In the genomic region with DNA sequence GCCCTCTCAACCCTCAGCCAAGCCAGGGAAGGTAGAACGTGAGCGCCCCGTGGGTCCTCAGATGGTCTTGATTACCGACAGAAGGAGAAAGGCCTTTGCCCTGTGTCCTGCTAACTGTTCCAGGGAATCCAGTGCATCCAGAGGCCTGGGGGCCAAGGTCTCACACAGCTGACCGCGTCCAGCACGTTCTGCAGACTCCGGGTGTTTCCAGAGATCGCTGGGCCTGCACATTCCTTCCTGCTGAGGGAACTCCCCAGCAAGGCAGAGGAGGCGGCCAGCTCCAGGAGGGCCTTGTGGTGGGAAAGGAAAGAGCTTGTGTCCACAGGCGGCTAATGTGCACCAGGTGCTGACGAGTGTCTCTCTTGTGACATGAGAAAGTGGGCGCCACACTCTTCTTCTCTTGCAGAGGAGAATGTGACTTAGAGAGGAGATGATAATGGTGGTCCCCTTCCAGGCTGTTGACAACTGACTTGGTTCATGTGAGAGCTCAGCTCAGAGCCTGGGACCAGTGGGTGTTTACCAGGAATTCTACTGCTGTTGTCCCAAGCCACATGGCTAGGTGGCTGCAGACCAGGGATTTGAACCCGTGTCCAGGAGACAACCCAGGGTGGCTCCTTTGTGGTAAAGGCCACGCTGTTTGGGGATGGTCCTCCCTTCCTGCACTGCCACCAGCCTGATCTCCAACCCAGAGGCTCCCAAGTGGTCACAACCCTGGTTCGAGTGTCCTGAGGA, we compare ENCODE assay signal across 10 cellular contexts. TPM values are rescaled to one million over a fixed set of nuclear protein-coding genes. Genes with fewer than 3 reads are reported as not detected.
DNase-seq lines count a peak whose midpoint lies in the region; ATAC-seq and TF ChIP-seq lines count a peak whose summit lies in the region.
"Had no signal": no experiment of that assay in that cellular context is flagged by ENCODE, and none has a peak within 500 bp of the region (broad histone marks: within the 10 kb centered on the region; RNA-seq: fewer than 3 reads in every experiment).

No MANE protein-coding gene starts in this region.

- DNase-seq in adipocyte (ENCODE audit: low read depth) (peak; percentile 90), left cardiac atrium (no peak), trophoblast cell (peak; percentile 60 to 77), NCI-H1694 treated with DMSO at 0.1 percent for 48 hours (lab: John Stamatoyannopoulos, UW) (no peak), PC-3 (no peak)
- no peak for DNase-seq in stimulated activated CD4-positive, alpha-beta T cell treated with anti-CD3 and anti-CD28 coated beads, Interleukin-2, amount 100 ng/mL, for 24 hours
- DNase-seq: activated T-cell treated with anti-CD3 and anti-CD28 coated beads for 4 hours, NCI-H446 had no signal

- no peaks in the 10 kb centered on the region for H3F3A ChIP-seq in PC-3 (ENCODE audit: low read length, unreplicated experiment)

- H2BK120ac ChIP-seq in trophoblast cell (ENCODE audit: insufficient read depth, low read length, poor library complexity): no peak overlapping the region

- peak overlapping the region; percentile 45 for H2BK5ac ChIP-seq in trophoblast cell (ENCODE audit: low read depth, low read length, poor library complexity)

- TF ChIP-seq CTCF in PC-3 (conservative IDR thresholded peaks at IDR 0.05; ENCODE audit: low read depth, low read length): no peak

- H4K8ac ChIP-seq in trophoblast cell (ENCODE audit: low read depth, low read length): peak overlapping the region; percentile 16

- WGBS in trophoblast cell (ENCODE audit: extremely low coverage, insufficient coverage, insufficient read length): no CpG with 5 or more reads among the region's 16 CpGs

- no peaks in the 10 kb centered on the region for H3K9me2 ChIP-seq in PC-3 (replicated peaks; ENCODE audit: low read length)

- H2BK12ac ChIP-seq in trophoblast cell (ENCODE audit: low read length): peak overlapping the region; percentile 51

- CTCF ChIA-PET in PC-3 (lab: Charles Lee): no interaction called here

- H3K36me3 ChIP-seq in BLaER1 treated with 17β-estradiol and CSF1 and Interleukin-3, amounts not matched to agents 10 nM and 100 nM: no peaks in the 10 kb centered on the region
- H3K36me3 ChIP-seq in adipocyte (ENCODE audit: control insufficient read depth, insufficient read depth, low read length, severe bottlenecking): no peaks in the 10 kb centered on the region
- H3K36me3 ChIP-seq in trophoblast cell (ENCODE audit: control insufficient read depth in 1 of 2, insufficient read depth in 2 of 2, low read length in 2 of 2): no peaks in the 10 kb centered on the region
- H3K36me3 ChIP-seq in PC-3 (ENCODE audit: low read depth, low read length): no peaks in the 10 kb centered on the region

- no peak overlapping the region for H3K18ac ChIP-seq in trophoblast cell (ENCODE audit: low read length)

- POLR2A ChIA-PET in PC-3 (lab: Charles Lee; ENCODE audit: unreplicated experiment): no interaction called here

- BruUV-seq in PC-3 (replicated peaks; lab: Mats Ljungman, UMichigan): no TSS peak

- peak; percentile 42 to 60 for ATAC-seq in left cardiac atrium
- no peak for ATAC-seq in PC-3
- ATAC-seq in GM18502 (IDR thresholded peaks at IDR 0.05; ENCODE audit: poor library complexity, unreplicated experiment): no peak

- H3K9me3 ChIP-seq in BLaER1 treated with 17β-estradiol and CSF1 and Interleukin-3, amounts not matched to agents 10 nM and 100 nM (replicated peaks in 1 of 11): peaks cover 0 to 6% (median 0%) of the 10 kb centered on the region in 11 experiments; a peak in 3 of 22 replicates
- no peaks in the 10 kb centered on the region for H3K9me3 ChIP-seq in adipocyte (ENCODE audit: control insufficient read depth, low read length)
- peaks cover 4% of the 10 kb centered on the region for H3K9me3 ChIP-seq in trophoblast cell (ENCODE audit: insufficient read depth, low read depth, low read length)
- no peaks in the 10 kb centered on the region for H3K9me3 ChIP-seq in PC-3 (ENCODE audit: low read length)

- peaks cover 5% of the 10 kb centered on the region for H3K79me1 ChIP-seq in trophoblast cell (ENCODE audit: low read length)

- H3K4me2 ChIP-seq in BLaER1 treated with 17β-estradiol and CSF1 and Interleukin-3, amounts not matched to agents 10 nM and 100 nM: peak overlapping the region in 6 of 11 experiments; percentile 10 to 53 (median 28); a peak in 5 of 22 replicates
- H3K4me2 ChIP-seq in trophoblast cell (ENCODE audit: low read length) (no peak overlapping the region), PC-3 (ENCODE audit: low read length) (no peak overlapping the region)

- peak overlapping the region; percentile 57 for H2AK5ac ChIP-seq in trophoblast cell (ENCODE audit: low read length)

- H3K23ac ChIP-seq in trophoblast cell (ENCODE audit: low read length): no peak overlapping the region

- no peaks in the 10 kb centered on the region for H3K79me2 ChIP-seq in trophoblast cell (ENCODE audit: control insufficient read depth, insufficient read depth, low read length, poor library complexity)
- H3K79me2 ChIP-seq in PC-3 (ENCODE audit: low read length): no peaks in the 10 kb centered on the region

- H3K4ac ChIP-seq in trophoblast cell (ENCODE audit: low read depth, low read length): no peak overlapping the region

- H2AFZ ChIP-seq in trophoblast cell (ENCODE audit: insufficient read depth, low read length, poor library complexity) (no peak overlapping the region), PC-3 (ENCODE audit: low read length) (no peak overlapping the region)

- H3K4me3 ChIP-seq in BLaER1 treated with 17β-estradiol and CSF1 and Interleukin-3, amounts not matched to agents 10 nM and 100 nM: no peak overlapping the region
- H3K4me3 ChIP-seq in adipocyte (ENCODE audit: low read length) (no peak overlapping the region), trophoblast cell (ENCODE audit: low read depth, low read length) (no peak overlapping the region), PC-3 (ENCODE audit: low read length) (no peak overlapping the region)

- no peak overlapping the region for H3K9ac ChIP-seq in BLaER1 treated with 17β-estradiol and CSF1 and Interleukin-3, amounts not matched to agents 10 nM and 100 nM
- peak overlapping the region; percentile 31 for H3K9ac ChIP-seq in adipocyte (ENCODE audit: low read length)
- no peak overlapping the region for H3K9ac ChIP-seq in trophoblast cell (ENCODE audit: low read length)
- H3K9ac ChIP-seq in PC-3 (ENCODE audit: low read length): no peak overlapping the region

- no peak overlapping the region for H4K12ac ChIP-seq in trophoblast cell (ENCODE audit: low read depth, low read length)

- peak overlapping the region; percentile 57 for H3K14ac ChIP-seq in trophoblast cell (ENCODE audit: low read length)

- peaks cover 0 to 10% (median 0%) of the 10 kb centered on the region in 11 experiments; a peak in 5 of 22 replicates for H3K27me3 ChIP-seq in BLaER1 treated with 17β-estradiol and CSF1 and Interleukin-3, amounts not matched to agents 10 nM and 100 nM
- H3K27me3 ChIP-seq in adipocyte (replicated peaks; ENCODE audit: control insufficient read depth, insufficient read depth, low read length) (no peaks in the 10 kb centered on the region), trophoblast cell (ENCODE audit: insufficient read depth, low read length) (no peaks in the 10 kb centered on the region), PC-3 (ENCODE audit: low read length) (no peaks in the 10 kb centered on the region)

- peak overlapping the region; percentile 63 for H4K91ac ChIP-seq in trophoblast cell (ENCODE audit: low read depth, low read length)

- H4K20me1 ChIP-seq in BLaER1 treated with 17β-estradiol and CSF1 and Interleukin-3, amounts not matched to agents 10 nM and 100 nM: no peaks in the 10 kb centered on the region; a peak in 1 of 22 replicates
- no peaks in the 10 kb centered on the region for H4K20me1 ChIP-seq in PC-3 (ENCODE audit: low read length)

- peaks cover 24 to 72% (median 48%) of the 10 kb centered on the region in 10 experiments for H3K4me1 ChIP-seq in BLaER1 treated with 17β-estradiol and CSF1 and Interleukin-3, amounts not matched to agents 10 nM and 100 nM
- H3K4me1 ChIP-seq in adipocyte (ENCODE audit: control insufficient read depth, insufficient read depth, low read length) (peaks cover 47% of the 10 kb centered on the region), trophoblast cell (ENCODE audit: control insufficient read depth in 1 of 2, insufficient read depth in 2 of 2, low read length in 2 of 2) (peaks cover 17 to 22% of the 10 kb centered on the region in 2 experiments), PC-3 (ENCODE audit: insufficient read depth, low read length) (peaks cover 8% of the 10 kb centered on the region)

- H3K27ac ChIP-seq in BLaER1 treated with 17β-estradiol and CSF1 and Interleukin-3, amounts not matched to agents 10 nM and 100 nM: peak overlapping the region in 4 of 11 experiments; percentile 0 to 52 (median 38); a peak in 5 of 22 replicates
- H3K27ac ChIP-seq in trophoblast cell (ENCODE audit: low read depth, low read length): no peak overlapping the region
- H3K27ac ChIP-seq in PC-3 (ENCODE audit: low read length): no peak overlapping the region

- intact Hi-C loops in left cardiac atrium (cut with DNase I): no loop called here
- intact Hi-C loops in PC-3 (cut with micrococcal nuclease): no loop called here

RNA-seq across cellular contexts. Expression of a gene that starts 46.8 kb away (rescaled TPM):
- 1 to 10 TPM in 1 of 2 donors, not detected in 1; 3.3 TPM for total RNA-seq in left cardiac atrium
- 2.7 and 4.0 TPM in 2 replicates for polyA plus RNA-seq in trophoblast cell (2013)
- total RNA-seq in PC-3 (2014; rRNA removed): not detected in 2 replicates

Comparison
In these comparisons a context has a peak if more than half of its experiments do, and no peak if none do; other contexts are left out.
1. H3K4me2 ChIP-seq: peak in BLaER1 treated with 17β-estradiol and CSF1 and Interleukin-3, amounts not matched to agents 10 nM and 100 nM (6 of 11); none in trophoblast cell (single experiment) and PC-3 (single experiment).
2. DNase-seq: peak in adipocyte (single experiment) and trophoblast cell (2 of 2); none in left cardiac atrium (single experiment), NCI-H1694 treated with DMSO at 0.1 percent for 48 hours (single experiment), PC-3 (single experiment) and stimulated activated CD4-positive, alpha-beta T cell treated with anti-CD3 and anti-CD28 coated beads, Interleukin-2, amount 100 ng/mL, for 24 hours (0 of 2).
3. ATAC-seq: peak in left cardiac atrium (2 of 2); none in PC-3 (single experiment) and GM18502 (single experiment).